ENCODE assay signal across 13 cellular contexts in the genomic region with DNA sequence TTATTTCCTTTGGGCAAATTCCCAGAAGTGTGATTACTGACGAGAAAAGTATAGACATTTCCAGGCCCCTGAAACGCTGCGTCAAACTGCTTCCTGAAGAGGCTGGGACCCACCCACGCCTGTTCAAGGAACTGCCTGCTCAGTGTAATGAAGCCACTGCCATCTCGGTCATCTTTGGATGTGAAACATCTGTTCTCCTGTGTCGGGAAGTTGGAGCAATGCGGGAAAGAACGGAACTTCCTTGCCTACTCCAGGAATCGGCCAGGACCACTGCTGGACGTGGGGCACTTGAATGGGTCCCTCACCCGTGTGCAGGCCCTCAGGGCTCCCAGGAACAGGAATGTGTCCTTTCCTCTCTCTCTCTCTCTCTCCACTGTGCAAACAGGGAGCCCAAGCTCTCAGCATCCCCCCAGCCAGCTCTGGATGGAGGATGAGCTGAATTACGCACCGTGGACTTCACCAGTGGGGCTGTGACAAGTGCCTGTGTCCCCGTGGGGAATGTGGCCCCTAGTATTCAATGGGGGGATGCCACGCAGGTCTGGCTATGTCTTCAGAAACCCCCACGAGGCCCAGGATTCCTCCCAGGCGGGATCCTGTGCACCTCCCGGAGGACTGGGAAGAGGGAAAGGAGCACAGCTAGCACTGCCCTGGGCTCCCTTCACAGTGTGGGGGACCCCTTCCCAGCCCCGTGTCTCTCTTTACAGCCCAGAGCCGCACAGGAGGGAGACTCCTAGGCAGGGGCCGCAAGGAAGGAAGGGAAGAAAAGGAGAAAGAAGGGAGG. TPM values are rescaled to one million over a fixed set of nuclear protein-coding genes. Genes with fewer than 3 reads are reported as not detected.
A peak's percentile ranks its signal among the peaks of the same experiment; 100 is the strongest.
DNase-seq lines count a peak whose midpoint lies in the region; ATAC-seq and TF ChIP-seq lines count a peak whose summit lies in the region.
"Had no signal": no experiment of that assay in that cellular context is flagged by ENCODE, and none has a peak within 500 bp of the region (broad histone marks: within the 10 kb centered on the region; RNA-seq: fewer than 3 reads in every experiment).

No MANE protein-coding gene starts in this region.

- H3K4me1 ChIP-seq in adrenal gland (replicated peaks in 1 of 2) (no peaks in the 10 kb centered on the region), muscle layer of duodenum (ENCODE audit: control insufficient read depth in 1 of 2, insufficient read depth in 2 of 2, low read length in 2 of 2) (no peaks in the 10 kb centered on the region), transverse colon (peaks cover 0 to 29% (median 2%) of the 10 kb centered on the region in 4 donors)

- no peaks in the 10 kb centered on the region for H3K36me3 Mint-ChIP-seq in activated CD4-positive, alpha-beta memory T cell treated with anti-CD3 and anti-CD28 coated beads for 36 hours
- no peaks in the 10 kb centered on the region for H3K36me3 Mint-ChIP-seq in activated naive CD4-positive, alpha-beta T cell treated with anti-CD3 and anti-CD28 coated beads for 36 hours (ENCODE audit: low read depth)

- peak in 6 of 7 donors; percentile 56 to 87 (median 65) for DNase-seq in adrenal gland
- peak; percentile 86 for DNase-seq in Right ventricle myocardium inferior (ENCODE audit: missing footprints)
- peak; percentile 54 for DNase-seq in transverse colon
- DNase-seq in NCI-H2107 (lab: John Stamatoyannopoulos, UW): no peak
- no peak for DNase-seq in activated CD4-positive, alpha-beta memory T cell treated with anti-CD3 and anti-CD28 coated beads for 36 hours
- DNase-seq in activated naive CD4-positive, alpha-beta T cell treated with anti-CD3 and anti-CD28 coated beads for 36 hours: no peak
- DNase-seq in HK-2 (ENCODE audit: unreplicated experiment): no peak
- DNase-seq: activated CD4-positive, alpha-beta T cell treated with anti-CD3 and anti-CD28 coated beads, Interleukin-2, amount 50 U/mL, for 1 hour; activated naive CD4-positive, alpha-beta T cell; Calu3; MV-4-11; NCI-H82 had no signal

- 48 to 59% (median 57%) methylated on average over 14 to 21 of the region's 21 CpGs for WGBS in adrenal gland, 4 donors
- 0 to 63% methylated on average over 1 to 21 of the region's 21 CpGs for WGBS in transverse colon (ENCODE audit: low coverage in 1 of 2), 2 donors

- TF ChIP-seq CTCF in adrenal gland (IDR thresholded peaks at IDR 0.05): no peak
- TF ChIP-seq CTCF in transverse colon (IDR thresholded peaks at IDR 0.05): no peak

- CTCF ChIA-PET in activated CD4-positive, alpha-beta memory T cell treated with anti-CD3 and anti-CD28 coated beads for 36 hours (lab: Charles Lee): no interaction called here
- CTCF ChIA-PET in activated naive CD4-positive, alpha-beta T cell treated with anti-CD3 and anti-CD28 coated beads for 36 hours (lab: Charles Lee): no interaction called here

- H3K27me3 ChIP-seq in adrenal gland (peaks cover 4% of the 10 kb centered on the region), muscle layer of duodenum (ENCODE audit: low read depth, low read length) (no peaks in the 10 kb centered on the region), transverse colon (no peaks in the 10 kb centered on the region)

- TF ChIP-seq EP300 in transverse colon (IDR thresholded peaks at IDR 0.05; ENCODE audit: low read depth): peak; percentile 36

- H3K36me3 ChIP-seq in adrenal gland (replicated peaks in 1 of 2): no peaks in the 10 kb centered on the region
- H3K36me3 ChIP-seq in muscle layer of duodenum (ENCODE audit: control insufficient read depth in 1 of 2, insufficient read depth in 2 of 2, low read length in 2 of 2): no peaks in the 10 kb centered on the region
- no peaks in the 10 kb centered on the region for H3K36me3 ChIP-seq in transverse colon

- TF ChIP-seq POLR2A in adrenal gland (IDR thresholded peaks at IDR 0.05): no peak
- TF ChIP-seq POLR2A in transverse colon (IDR thresholded peaks at IDR 0.05): no peak

- H3K27ac Mint-ChIP-seq in activated CD4-positive, alpha-beta memory T cell treated with anti-CD3 and anti-CD28 coated beads for 36 hours: no peak overlapping the region
- no peak overlapping the region for H3K27ac Mint-ChIP-seq in activated naive CD4-positive, alpha-beta T cell treated with anti-CD3 and anti-CD28 coated beads for 36 hours

- H3K4me1 Mint-ChIP-seq in activated CD4-positive, alpha-beta memory T cell treated with anti-CD3 and anti-CD28 coated beads for 36 hours (ENCODE audit: low read depth): peaks cover 2% of the 10 kb centered on the region
- H3K4me1 Mint-ChIP-seq in activated naive CD4-positive, alpha-beta T cell treated with anti-CD3 and anti-CD28 coated beads for 36 hours (ENCODE audit: low read depth): peaks cover 3% of the 10 kb centered on the region

- H3K9me3 ChIP-seq in adrenal gland (replicated peaks in 1 of 3) (no peaks in the 10 kb centered on the region), muscle layer of duodenum (ENCODE audit: control insufficient read depth in 1 of 2, low read length in 2 of 2) (no peaks in the 10 kb centered on the region), transverse colon (no peaks in the 10 kb centered on the region)

- H3K27ac ChIP-seq in adrenal gland (peak overlapping the region in 4 of 5 donors; percentile 51 to 83 (median 66)), muscle layer of duodenum (ENCODE audit: low read length) (peak overlapping the region; percentile 62), transverse colon (peak overlapping the region; percentile 54 to 64 (median 62))

- no peaks in the 10 kb centered on the region for H3K9me3 Mint-ChIP-seq in activated CD4-positive, alpha-beta memory T cell treated with anti-CD3 and anti-CD28 coated beads for 36 hours
- no peaks in the 10 kb centered on the region for H3K9me3 Mint-ChIP-seq in activated naive CD4-positive, alpha-beta T cell treated with anti-CD3 and anti-CD28 coated beads for 36 hours

- in situ Hi-C loops in transverse colon (cut with MboI; ENCODE audit: low pct_ligation_motif_present in 1 of 4, low pct_unique_long_range_greater_than_20kb in 1 of 4, low sequenced_read_pairs in 3 of 4): no loop called here

- no peak overlapping the region for H3K4me3 ChIP-seq in adrenal gland
- H3K4me3 ChIP-seq in muscle layer of duodenum (ENCODE audit: low read depth in 1 of 2, low read length in 2 of 2): no peak overlapping the region
- H3K4me3 ChIP-seq in transverse colon: no peak overlapping the region

- peak; percentile 91 for ATAC-seq in Right ventricle myocardium inferior

- POLR2A ChIA-PET in activated CD4-positive, alpha-beta memory T cell treated with anti-CD3 and anti-CD28 coated beads for 36 hours (lab: Charles Lee): no interaction called here

- H3K27me3 Mint-ChIP-seq in activated CD4-positive, alpha-beta memory T cell treated with anti-CD3 and anti-CD28 coated beads for 36 hours: no peaks in the 10 kb centered on the region
- H3K27me3 Mint-ChIP-seq in activated naive CD4-positive, alpha-beta T cell treated with anti-CD3 and anti-CD28 coated beads for 36 hours (ENCODE audit: low read depth): no peaks in the 10 kb centered on the region

- no peak overlapping the region for H3K4me3 Mint-ChIP-seq in activated CD4-positive, alpha-beta memory T cell treated with anti-CD3 and anti-CD28 coated beads for 36 hours
- H3K4me3 Mint-ChIP-seq in activated naive CD4-positive, alpha-beta T cell treated with anti-CD3 and anti-CD28 coated beads for 36 hours: no peak overlapping the region

- intact Hi-C loops in adrenal gland (cut with DNase I) (no loop called here), Right ventricle myocardium inferior (cut with DNase I) (loop anchor here (5.0 kb wide), 1 partner anchor 32 kb away; no protein-coding TSS in a partner anchor), transverse colon (cut with DNase I; ENCODE audit: low total_unique reads) (no loop called here)
- intact Hi-C loops in activated CD4-positive, alpha-beta memory T cell treated with anti-CD3 and anti-CD28 coated beads for 36 hours (cut with micrococcal nuclease): no loop called here
- intact Hi-C loops in activated naive CD4-positive, alpha-beta T cell treated with anti-CD3 and anti-CD28 coated beads for 36 hours (cut with micrococcal nuclease): no loop called here

RNA-seq across cellular contexts. Expression of a gene that starts 18.3 kb away (rescaled TPM):
- total RNA-seq in adrenal gland: 10 to 100 TPM; 35.1 to 83.2 (median 60.7) TPM
- polyA plus RNA-seq in adrenal gland: 10 to 100 TPM; 23.1 to 75.5 (median 35.2) TPM
- total RNA-seq in Right ventricle myocardium inferior: 78.4 TPM
- total RNA-seq in transverse colon: 100 to 1,000 TPM in 2 of 4 donors, 10 to 100 TPM in 2; 32.8 to 193 (median 101) TPM
- total RNA-seq in activated CD4-positive, alpha-beta memory T cell treated with anti-CD3 and anti-CD28 coated beads for 36 hours: 100 to 1,000 TPM; 130 to 134 TPM
- 100 to 1,000 TPM; 171 to 174 TPM for total RNA-seq in activated naive CD4-positive, alpha-beta T cell treated with anti-CD3 and anti-CD28 coated beads for 36 hours

Comparison
In these comparisons a context has a peak if more than half of its experiments do, and no peak if none do; other contexts are left out.
1. DNase-seq: peak in adrenal gland (6 of 7), Right ventricle myocardium inferior (single experiment) and transverse colon (single experiment); none in NCI-H2107 (single experiment), activated CD4-positive, alpha-beta memory T cell treated with anti-CD3 and anti-CD28 coated beads for 36 hours (single experiment), activated naive CD4-positive, alpha-beta T cell treated with anti-CD3 and anti-CD28 coated beads for 36 hours (single experiment) and HK-2 (single experiment).
2. Peak in every context shown above with its lines, with median percentiles within 50 percentile points of each other: H3K27ac ChIP-seq.